8 cellular contexts compared by ENCODE assay signal in genomic region chr2:219279916-219280516, GRCh38. TPM values are rescaled to one million over a fixed set of nuclear protein-coding genes. Genes with fewer than 3 reads are reported as not detected.
A peak's percentile ranks its signal among the peaks of the same experiment; 100 is the strongest.
DNase-seq lines count a peak whose midpoint lies in the region; ATAC-seq lines count a peak whose summit lies in the region.

No MANE protein-coding gene starts in this region.

- POLR2A ChIA-PET in activated CD8-positive, alpha-beta T cell treated with anti-CD3 and anti-CD28 coated beads, Interleukin-2, amount 10 ng/mL, durations not matched to agents 7 days and 5 days (lab: Charles Lee) = interaction anchor here (0.7 to 3.0 kb wide), 12 partner anchors 14 to 382 kb away, joined by 3 to 42 read pairs (median 9); partner anchors contain the start of genes ANKZF1, ATG9A, CNPPD1 and GLB1L

- H3K9me3 Mint-ChIP-seq in activated CD8-positive, alpha-beta T cell treated with anti-CD3 and anti-CD28 coated beads, Interleukin-2, amount 10 ng/mL, durations not matched to agents 7 days and 5 days (ENCODE audit: insufficient read depth) = no peaks in the 10 kb centered on the region
- no peaks in the 10 kb centered on the region for H3K9me3 Mint-ChIP-seq in stimulated activated naive B cell treated with anti-CD40 and anti-IgM and Interleukin-4, amounts not matched to agents 10 μg/mL and 1 μg/mL and 100 μg/mL, for 72 hours

- H3K9me3 ChIP-seq in iPS-18a (ENCODE audit: control insufficient read depth, low read depth, low read length) = no peaks in the 10 kb centered on the region

- H3K9ac ChIP-seq in iPS-18a (ENCODE audit: low read length) = peak overlapping the region; percentile 48

- peaks cover 42% of the 10 kb centered on the region for H3K4me1 Mint-ChIP-seq in activated CD8-positive, alpha-beta T cell treated with anti-CD3 and anti-CD28 coated beads, Interleukin-2, amount 10 ng/mL, durations not matched to agents 7 days and 5 days (ENCODE audit: low read depth)
- H3K4me1 Mint-ChIP-seq in stimulated activated naive B cell treated with anti-CD40 and anti-IgM and Interleukin-4, amounts not matched to agents 10 μg/mL and 1 μg/mL and 100 μg/mL, for 72 hours = peaks cover 41 to 57% of the 10 kb centered on the region in 2 donors

- H3K36me3 Mint-ChIP-seq in activated CD8-positive, alpha-beta T cell treated with anti-CD3 and anti-CD28 coated beads, Interleukin-2, amount 10 ng/mL, durations not matched to agents 7 days and 5 days (ENCODE audit: low read depth) = peaks cover 27% of the 10 kb centered on the region
- H3K36me3 Mint-ChIP-seq in stimulated activated naive B cell treated with anti-CD40 and anti-IgM and Interleukin-4, amounts not matched to agents 10 μg/mL and 1 μg/mL and 100 μg/mL, for 72 hours = peaks cover 27 to 40% of the 10 kb centered on the region in 2 donors

- peak overlapping the region; percentile 98 for H3K27ac Mint-ChIP-seq in activated CD8-positive, alpha-beta T cell treated with anti-CD3 and anti-CD28 coated beads, Interleukin-2, amount 10 ng/mL, durations not matched to agents 7 days and 5 days
- H3K27ac Mint-ChIP-seq in stimulated activated naive B cell treated with anti-CD40 and anti-IgM and Interleukin-4, amounts not matched to agents 10 μg/mL and 1 μg/mL and 100 μg/mL, for 72 hours = peak overlapping the region; percentile 98

- CTCF ChIA-PET in activated CD8-positive, alpha-beta T cell treated with anti-CD3 and anti-CD28 coated beads, Interleukin-2, amount 10 ng/mL, durations not matched to agents 7 days and 5 days (lab: Charles Lee) = interaction anchor here (1.1 to 13.6 kb wide), 6 partner anchors 13 to 120 kb away, joined by 3 to 239 read pairs (median 8); no protein-coding TSS in a partner anchor

- no peaks in the 10 kb centered on the region for H3K27me3 Mint-ChIP-seq in activated CD8-positive, alpha-beta T cell treated with anti-CD3 and anti-CD28 coated beads, Interleukin-2, amount 10 ng/mL, durations not matched to agents 7 days and 5 days (ENCODE audit: low read depth)
- H3K27me3 Mint-ChIP-seq in stimulated activated naive B cell treated with anti-CD40 and anti-IgM and Interleukin-4, amounts not matched to agents 10 μg/mL and 1 μg/mL and 100 μg/mL, for 72 hours = no peaks in the 10 kb centered on the region

- peak overlapping the region; percentile 93 for H3K4me3 Mint-ChIP-seq in activated CD8-positive, alpha-beta T cell treated with anti-CD3 and anti-CD28 coated beads, Interleukin-2, amount 10 ng/mL, durations not matched to agents 7 days and 5 days
- H3K4me3 Mint-ChIP-seq in stimulated activated naive B cell treated with anti-CD40 and anti-IgM and Interleukin-4, amounts not matched to agents 10 μg/mL and 1 μg/mL and 100 μg/mL, for 72 hours = peak overlapping the region; percentile 91 to 98

- DNase-seq in H7 = peak; percentile 59
- DNase-seq in activated CD8-positive, alpha-beta T cell treated with anti-CD3 and anti-CD28 coated beads, Interleukin-2, amount 10 ng/mL, durations not matched to agents 7 days and 5 days = no peak
- DNase-seq in stimulated activated naive B cell treated with anti-CD40 and anti-IgM and Interleukin-4, amounts not matched to agents 10 μg/mL and 1 μg/mL and 100 μg/mL, for 72 hours = no peak
- DNase-seq in NCI-H1417 treated with DMSO at 0.1 percent for 48 hours (lab: John Stamatoyannopoulos, UW) = no peak
- DNase-seq in DMS153 (lab: John Stamatoyannopoulos, UW) = no peak
- DNase-seq in cerebellar cortex (ENCODE audit: low spot score) = no peak
- DNase-seq in mucosa of gallbladder (ENCODE audit: low spot score) = no peak

- H3K4me3 ChIP-seq in H7 (ENCODE audit: insufficient read depth, low read depth, low read length) (peak overlapping the region; percentile 70), iPS-18a (ENCODE audit: low read length) (peak overlapping the region; percentile 57)

- no peak overlapping the region for H3K27ac ChIP-seq in iPS-18a (ENCODE audit: low read length)

- H3K4me1 ChIP-seq in iPS-18a (ENCODE audit: control insufficient read depth, low read depth, low read length) = peaks cover 21% of the 10 kb centered on the region

- H3K27me3 ChIP-seq in H7 (ENCODE audit: control insufficient read depth, insufficient read depth, low read length) (no peaks in the 10 kb centered on the region; the same call in 1 of the 2 replicates), iPS-18a (ENCODE audit: control insufficient read depth, insufficient read depth, low read length) (no peaks in the 10 kb centered on the region)

- H3K36me3 ChIP-seq in H7 (replicated peaks; ENCODE audit: control insufficient read depth, insufficient read depth, low read length) (peaks cover 3% of the 10 kb centered on the region), iPS-18a (ENCODE audit: control insufficient read depth, low read depth, low read length) (no peaks in the 10 kb centered on the region)

- ATAC-seq in activated CD8-positive, alpha-beta T cell treated with anti-CD3 and anti-CD28 coated beads, Interleukin-2, amount 10 ng/mL, durations not matched to agents 7 days and 5 days = no peak
- ATAC-seq in stimulated activated naive B cell treated with anti-CD40 and anti-IgM and Interleukin-4, amounts not matched to agents 10 μg/mL and 1 μg/mL and 100 μg/mL, for 72 hours (replicated peaks) = no peak

RNA-seq across cellular contexts. Expression of gene DNAJB2, which starts 0.8 kb away (rescaled TPM):
- 29.1 and 38.6 TPM in 2 replicates for total RNA-seq in H7 (2014; rRNA removed; shearing (Covaris generic))
- 10 to 100 TPM; 43.5 to 51.1 TPM for total RNA-seq in activated CD8-positive, alpha-beta T cell treated with anti-CD3 and anti-CD28 coated beads, Interleukin-2, amount 10 ng/mL, durations not matched to agents 7 days and 5 days
- 161 TPM for total RNA-seq in mucosa of gallbladder

RNA-seq across cellular contexts. Expression of gene TUBA4A, which starts 26.3 kb away (rescaled TPM):
- 20.3 and 43.9 TPM in 2 replicates for total RNA-seq in H7 (2014; rRNA removed; shearing (Covaris generic))
- 100 to 1,000 TPM; 286 to 292 TPM for total RNA-seq in activated CD8-positive, alpha-beta T cell treated with anti-CD3 and anti-CD28 coated beads, Interleukin-2, amount 10 ng/mL, durations not matched to agents 7 days and 5 days
- total RNA-seq in mucosa of gallbladder = 40.6 TPM

RNA-seq across cellular contexts. Expression of gene TUBA4B, which starts 27.0 kb away (rescaled TPM):
- 0.28 TPM in 1 of 2 replicates, not detected in the other for total RNA-seq in H7 (2014; rRNA removed; shearing (Covaris generic))
- total RNA-seq in activated CD8-positive, alpha-beta T cell treated with anti-CD3 and anti-CD28 coated beads, Interleukin-2, amount 10 ng/mL, durations not matched to agents 7 days and 5 days = not detected
- not detected for total RNA-seq in mucosa of gallbladder

RNA-seq across cellular contexts. Expression of gene PTPRN, which starts 29.2 kb away (rescaled TPM):
- 0.73 and 2.0 TPM in 2 replicates for total RNA-seq in H7 (2014; rRNA removed; shearing (Covaris generic))
- total RNA-seq in activated CD8-positive, alpha-beta T cell treated with anti-CD3 and anti-CD28 coated beads, Interleukin-2, amount 10 ng/mL, durations not matched to agents 7 days and 5 days = under 1 TPM in 1 of 2 experiments, not detected in 1; 0.16 TPM
- total RNA-seq in mucosa of gallbladder = 0.60 TPM

RNA-seq across cellular contexts. Expression of gene STK16, which starts 34.7 kb away (rescaled TPM):
- total RNA-seq in H7 (2014; rRNA removed; shearing (Covaris generic)) = 26.2 and 38.6 TPM in 2 replicates
- 10 to 100 TPM; 31.2 to 31.5 TPM for total RNA-seq in activated CD8-positive, alpha-beta T cell treated with anti-CD3 and anti-CD28 coated beads, Interleukin-2, amount 10 ng/mL, durations not matched to agents 7 days and 5 days
- total RNA-seq in mucosa of gallbladder = 27.5 TPM
